Comparison of ENCODE assay signal across 34 cellular contexts in the genomic region with DNA sequence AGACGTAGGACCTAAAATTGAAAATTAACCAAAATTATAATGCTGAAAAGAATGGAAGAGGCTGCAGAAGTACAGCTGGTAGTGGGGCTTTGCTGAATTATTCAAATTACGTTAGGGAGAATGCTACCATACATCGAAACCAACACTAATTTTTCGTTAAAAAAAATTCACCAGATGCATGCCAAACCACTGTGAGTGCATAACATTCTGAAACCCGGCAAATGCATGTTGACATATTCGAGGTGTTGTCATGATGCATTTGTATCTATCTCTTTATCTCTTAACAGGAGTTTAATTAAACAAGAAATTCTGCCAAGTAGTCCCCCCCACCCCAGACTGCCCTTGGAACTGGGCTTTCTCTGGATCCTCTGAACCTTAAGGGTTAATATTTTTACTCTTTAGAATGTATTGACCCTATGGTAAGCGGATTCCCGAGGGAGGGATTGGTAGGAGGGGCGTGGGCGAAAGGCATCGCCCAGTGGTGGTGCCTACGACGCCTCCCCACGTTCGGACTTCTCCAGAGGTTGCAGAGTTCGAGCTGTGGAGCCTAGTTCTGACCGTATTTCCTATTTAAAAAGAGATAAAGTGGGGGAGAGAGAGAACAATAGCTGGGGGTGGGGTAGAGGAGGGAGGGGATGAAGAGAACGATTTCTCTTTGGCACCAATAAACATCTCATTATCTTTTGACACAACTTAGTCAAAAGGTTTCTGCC. TPM values are rescaled to one million over a fixed set of nuclear protein-coding genes. Genes with fewer than 3 reads are reported as not detected.
A peak's percentile ranks its signal among the peaks of the same experiment; 100 is the strongest.
DNase-seq lines count a peak whose midpoint lies in the region; FAIRE-seq and TF ChIP-seq lines count a peak whose summit lies in the region.
"Had no signal": no experiment of that assay in that cellular context is flagged by ENCODE, and none has a peak within 500 bp of the region (broad histone marks: within the 10 kb centered on the region; RNA-seq: fewer than 3 reads in every experiment).

No MANE protein-coding gene starts in this region.

- TF ChIP-seq POLR2A in endothelial cell of umbilical vein (IDR thresholded peaks at IDR 0.05; ENCODE audit: low read depth, low read length), result no peak

- H3K9me3 Mint-ChIP-seq in type B pancreatic cell, result no peaks in the 10 kb centered on the region
- H3K9me3 Mint-ChIP-seq: HFFc6; T-helper 2 cell treated with Interferon-gamma antibody and Interleukin-4, amounts not matched to agents 5 μg/mL and 100 μg/mL, for 36 hours had no signal

- DNase-seq in NCI-H748 (lab: John Stamatoyannopoulos, UW; ENCODE audit: unreplicated experiment) (peak; percentile 93), NCI-H748 treated with DMSO at 0.1 percent for 48 hours (lab: John Stamatoyannopoulos, UW) (no peak), NCI-H2227 (lab: John Stamatoyannopoulos, UW; ENCODE audit: unreplicated experiment) (peak; percentile 57), endothelial cell of umbilical vein (ENCODE audit: low read depth, low spot score) (no peak), type B pancreatic cell (ENCODE audit: extremely low spot score, unreplicated experiment) (no peak), germinal center (ENCODE audit: low spot score) (no peak), superior temporal gyrus (ENCODE audit: extremely low spot score) (no peak), NCI-H1092 treated with DMSO at 0.1 percent for 48 hours (lab: John Stamatoyannopoulos, UW) (no peak)
- DNase-seq: activated CD4-positive, alpha-beta T cell treated with anti-CD3 and anti-CD28 coated beads for 4 hours; activated effector memory CD4-positive, alpha-beta T cell treated with anti-CD3 and anti-CD28 coated beads, Interleukin-2, amount 50 U/mL, for 16 hours; activated naive CD8-positive, alpha-beta T cell treated with anti-CD3 and anti-CD28 coated beads for 36 hours; AML-193; aorta; CD4-positive, CD25-positive, alpha-beta regulatory T cell; colonic mucosa; effector CD4-positive, alpha-beta T cell; HFFc6; islet precursor cell; left ventricle myocardium superior; NCI-H1092; NCI-H2171; NCI-H524 treated with DMSO at 0.1 percent for 48 hours; SHP77 treated with DMSO at 0.1 percent for 48 hours; stimulated activated naive CD4-positive, alpha-beta T cell treated with Interleukin-2 at 50 U/mL for 16 hours had no signal

- peaks cover 37% of the 10 kb centered on the region for H3K4me1 Mint-ChIP-seq in type B pancreatic cell (ENCODE audit: unreplicated experiment)

- dilution Hi-C loops in endothelial cell of umbilical vein (cut with MboI; ENCODE audit: extremely low pct_ligation_motif_present, low sequenced_read_pairs), result no loop called here

- H3K27me3 Mint-ChIP-seq in type B pancreatic cell, result peaks cover 98% of the 10 kb centered on the region

- H3K9me3 ChIP-seq in endothelial cell of umbilical vein (replicated peaks; ENCODE audit: control insufficient read depth, insufficient read depth, low read length), result no peaks in the 10 kb centered on the region
- H3K9me3 ChIP-seq: colonic mucosa had no signal

- H3K4me3 ChIP-seq in endothelial cell of umbilical vein (replicated peaks in 1 of 3; ENCODE audit: insufficient read depth in 1 of 3, low read depth in 1 of 3, low read length in 3 of 3), result no peak overlapping the region
- H3K4me3 ChIP-seq: cardiac muscle cell, colonic mucosa, smooth muscle cell had no signal

- H3K27ac ChIP-seq in endothelial cell of umbilical vein (ENCODE audit: insufficient read depth, low read depth, low read length), result no peak overlapping the region
- H3K27ac ChIP-seq: cardiac muscle cell, colonic mucosa, epithelial cell of prostate, parathyroid adenoma had no signal

- H4K20me1 ChIP-seq in endothelial cell of umbilical vein (replicated peaks; ENCODE audit: control insufficient read depth, extremely low read depth, insufficient read depth, low read length), result no peaks in the 10 kb centered on the region

- no peak overlapping the region for H2AFZ ChIP-seq in endothelial cell of umbilical vein (ENCODE audit: low read depth, low read length)
- H2AFZ ChIP-seq: parathyroid adenoma had no signal

- POLR2A ChIA-PET in endothelial cell of umbilical vein (lab: Charles Lee), result no interaction called here

- no TSS peak for BruUV-seq in endothelial cell of umbilical vein (replicated peaks; lab: Mats Ljungman, UMichigan)

- intact Hi-C loops in endothelial cell of umbilical vein (cut with micrococcal nuclease), result no loop called here

- H3K27ac Mint-ChIP-seq in type B pancreatic cell, result no peak overlapping the region
- H3K27ac Mint-ChIP-seq: activated naive CD8-positive, alpha-beta T cell treated with anti-CD3 and anti-CD28 coated beads for 36 hours; CD4-positive, CD25-positive, alpha-beta regulatory T cell; HFFc6; T-helper 2 cell treated with Interferon-gamma antibody and Interleukin-4, amounts not matched to agents 5 μg/mL and 100 μg/mL, for 36 hours had no signal

- peaks cover 86 to 100% of the 10 kb centered on the region in 2 experiments for H3K27me3 ChIP-seq in endothelial cell of umbilical vein (ENCODE audit: control insufficient read depth in 2 of 2, insufficient read depth in 2 of 2, low read length in 2 of 2)

- no peaks in the 10 kb centered on the region for H3K4me1 ChIP-seq in endothelial cell of umbilical vein (ENCODE audit: control insufficient read depth, extremely low read depth, insufficient read depth, low read length)
- H3K4me1 ChIP-seq: colonic mucosa, parathyroid adenoma had no signal

- CTCF ChIA-PET in endothelial cell of umbilical vein (lab: Charles Lee), result interaction anchor here (1.1 to 7.4 kb wide), 4 partner anchors 10 to 833 kb away, joined by 3 to 48 read pairs (median 4); no protein-coding TSS in a partner anchor

- H3K9me1 ChIP-seq in endothelial cell of umbilical vein (replicated peaks; ENCODE audit: control insufficient read depth, extremely low read depth, insufficient read depth, low read length), result no peaks in the 10 kb centered on the region

- no peak for FAIRE-seq in endothelial cell of umbilical vein (lab: Jason Lieb, UNC)
- FAIRE-seq: A204.1, D721Med, RCC 7860 had no signal

- no peak overlapping the region for H3K9ac ChIP-seq in endothelial cell of umbilical vein (replicated peaks; ENCODE audit: extremely low read depth, insufficient read depth, low read length)
- H3K9ac ChIP-seq: parathyroid adenoma had no signal

- peaks cover 18% of the 10 kb centered on the region for H3K36me3 Mint-ChIP-seq in type B pancreatic cell
- H3K36me3 Mint-ChIP-seq: activated naive CD8-positive, alpha-beta T cell treated with anti-CD3 and anti-CD28 coated beads for 36 hours had no signal

- peak overlapping the region; percentile 77 for H3K4me3 Mint-ChIP-seq in type B pancreatic cell
- H3K4me3 Mint-ChIP-seq: activated naive CD8-positive, alpha-beta T cell treated with anti-CD3 and anti-CD28 coated beads for 36 hours; CD4-positive, CD25-positive, alpha-beta regulatory T cell; HFFc6; T-helper 2 cell treated with Interferon-gamma antibody and Interleukin-4, amounts not matched to agents 5 μg/mL and 100 μg/mL, for 36 hours had no signal

- no peaks in the 10 kb centered on the region for H3K36me3 ChIP-seq in endothelial cell of umbilical vein (ENCODE audit: control insufficient read depth in 2 of 2, extremely low read depth in 1 of 2, insufficient read depth in 2 of 2, low read length in 2 of 2)
- H3K36me3 ChIP-seq: cardiac muscle cell, colonic mucosa had no signal

- H3K79me2 ChIP-seq in endothelial cell of umbilical vein (ENCODE audit: control insufficient read depth, insufficient read depth, low read length), result no peaks in the 10 kb centered on the region
- H3K79me2 ChIP-seq: parathyroid adenoma had no signal

- TF ChIP-seq CTCF in endothelial cell of umbilical vein (IDR thresholded peaks at IDR 0.05; ENCODE audit: extremely low read depth in 1 of 2, insufficient read depth in 1 of 2, low read depth in 1 of 2, low read length in 2 of 2) (no peak), type B pancreatic cell (conservative IDR thresholded peaks at IDR 0.05) (no peak)

- H3K4me2 ChIP-seq in endothelial cell of umbilical vein (ENCODE audit: insufficient read depth, low read length), result no peak overlapping the region
- H3K4me2 ChIP-seq: smooth muscle cell had no signal

TF ChIP-seq in endothelial cell of umbilical vein, 7 proteins besides CTCF, POLR2A, EP300 and RAD21:
- no peak for TF ChIP-seq GATA2 (IDR thresholded peaks at IDR 0.05; ENCODE audit: insufficient read depth, insufficient read length, low read depth, low read length)
- TF ChIP-seq EZH2 (IDR thresholded peaks at IDR 0.05; ENCODE audit: borderline replicate concordance, low read depth, low read length, severe bottlenecking), result peak; percentile 65
- TF ChIP-seq, protein P1, sequence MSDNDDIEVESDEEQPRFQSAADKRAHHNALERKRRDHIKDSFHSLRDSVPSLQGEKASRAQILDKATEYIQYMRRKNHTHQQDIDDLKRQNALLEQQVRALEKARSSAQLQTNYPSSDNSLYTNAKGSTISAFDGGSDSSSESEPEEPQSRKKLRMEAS (IDR thresholded peaks at IDR 0.05; ENCODE audit: insufficient read depth, insufficient read length), result no peak
- TF ChIP-seq MYC (IDR thresholded peaks at IDR 0.05; ENCODE audit: low read depth, low read length), result no peak
- TF ChIP-seq JUN (IDR thresholded peaks at IDR 0.05; ENCODE audit: borderline replicate concordance, insufficient read depth, insufficient read length, low read depth), result no peak

RNA-seq across cellular contexts. Expression of a gene that starts 7.1 kb away (rescaled TPM):
- total RNA-seq in endothelial cell of umbilical vein, result not detected in 2 replicates
- not detected in 2 replicates for polyA plus RNA-seq in endothelial cell of umbilical vein
- polyA plus RNA-seq in endothelial cell of umbilical vein (2011; cell fraction: cytosol; rRNA removed), result not detected in 2 replicates
- polyA plus RNA-seq in endothelial cell of umbilical vein (2011; cell fraction: nucleus; rRNA removed), result not detected in 2 replicates
- not detected in 2 replicates for polyA plus RNA-seq in endothelial cell of umbilical vein (2012)
- polyA minus RNA-seq in endothelial cell of umbilical vein, result not detected in 2 replicates
- not detected for polyA minus RNA-seq in endothelial cell of umbilical vein (2011; cell fraction: cytosol; rRNA and poly(A)+ RNA removed)
- not detected in 2 replicates for polyA minus RNA-seq in endothelial cell of umbilical vein (2011; cell fraction: nucleus; rRNA and poly(A)+ RNA removed)
- 3.5 and 25.5 TPM in 2 replicates for total RNA-seq in type B pancreatic cell (ENCODE audit: low replicate concordance)
- total RNA-seq: activated CD8-positive, alpha-beta memory T cell treated with anti-CD3 and anti-CD28 coated beads for 36 hours; activated naive CD8-positive, alpha-beta T cell treated with anti-CD3 and anti-CD28 coated beads for 36 hours; cardiac muscle cell; CD4-positive, CD25-positive, alpha-beta regulatory T cell; colonic mucosa; HFFc6; left ventricle myocardium superior; mesenteric fat pad had no signal
- polyA plus RNA-seq: cardiac muscle cell; CD4-positive, CD25-positive, alpha-beta regulatory T cell had no signal

RNA-seq across cellular contexts. Expression of a gene that starts 12.2 kb away (rescaled TPM):
- total RNA-seq in endothelial cell of umbilical vein (not detected in 2 replicates), type B pancreatic cell (ENCODE audit: low replicate concordance) (21.0 and 37.9 TPM in 2 replicates)
- not detected in 2 replicates for polyA plus RNA-seq in endothelial cell of umbilical vein
- polyA plus RNA-seq in endothelial cell of umbilical vein (2011; cell fraction: cytosol; rRNA removed), result not detected in 2 replicates
- not detected in 2 replicates for polyA plus RNA-seq in endothelial cell of umbilical vein (2011; cell fraction: nucleus; rRNA removed)
- polyA plus RNA-seq in endothelial cell of umbilical vein (2012), result not detected in 2 replicates
- not detected in 2 replicates for polyA minus RNA-seq in endothelial cell of umbilical vein
- not detected for polyA minus RNA-seq in endothelial cell of umbilical vein (2011; cell fraction: cytosol; rRNA and poly(A)+ RNA removed)
- polyA minus RNA-seq in endothelial cell of umbilical vein (2011; cell fraction: nucleus; rRNA and poly(A)+ RNA removed), result not detected in 2 replicates
- total RNA-seq: activated CD8-positive, alpha-beta memory T cell treated with anti-CD3 and anti-CD28 coated beads for 36 hours; activated naive CD8-positive, alpha-beta T cell treated with anti-CD3 and anti-CD28 coated beads for 36 hours; cardiac muscle cell; CD4-positive, CD25-positive, alpha-beta regulatory T cell; colonic mucosa; HFFc6; left ventricle myocardium superior had no signal
- polyA plus RNA-seq: aorta; CD4-positive, CD25-positive, alpha-beta regulatory T cell had no signal

Comparison
In these comparisons a context has a peak if more than half of its experiments do, and no peak if none do; other contexts are left out.
1. DNase-seq: peak in NCI-H748 (single experiment) and NCI-H2227 (single experiment); none in NCI-H748 treated with DMSO at 0.1 percent for 48 hours (single experiment), endothelial cell of umbilical vein (single experiment), type B pancreatic cell (single experiment), germinal center (single experiment), superior temporal gyrus (single experiment) and NCI-H1092 treated with DMSO at 0.1 percent for 48 hours (single experiment).
2. RNA of a gene that starts 12.2 kb away (total RNA-seq): 21.0 to 37.9 TPM in type B pancreatic cell; not detected in endothelial cell of umbilical vein; every median in the first group is over 10 times any median in the second.